Comparison of ENCODE assay signal across 24 cellular contexts in the genomic region with DNA sequence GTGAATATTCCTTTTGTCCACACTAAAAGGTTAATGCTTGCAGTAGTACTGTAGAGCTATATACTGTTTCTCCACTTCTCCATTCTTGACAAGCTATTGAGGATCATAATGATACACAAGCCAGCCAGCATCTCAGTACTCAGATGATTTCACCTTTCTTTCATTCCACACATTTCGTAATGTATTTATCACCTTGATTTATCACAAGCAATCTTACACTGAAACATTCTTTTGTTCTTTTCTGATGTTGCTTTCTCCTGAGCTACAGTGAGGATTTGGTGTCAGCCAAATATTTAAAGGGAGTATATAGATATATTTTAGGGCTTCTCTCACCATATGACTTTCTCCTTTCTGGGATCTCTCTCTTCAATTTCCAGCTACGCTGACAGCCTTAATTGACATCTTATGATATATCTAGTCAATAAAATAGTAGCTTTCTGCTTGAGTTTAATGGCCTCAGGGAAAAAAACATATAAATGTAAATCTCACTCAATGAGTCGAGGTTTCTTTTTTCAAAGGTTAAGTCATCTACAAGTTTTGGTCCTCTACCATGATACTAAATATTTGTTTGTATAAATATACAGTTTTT.
"Had no signal": no experiment of that assay in that cellular context is flagged by ENCODE, and none has a peak within 500 bp of the region (broad histone marks: within the 10 kb centered on the region; RNA-seq: fewer than 3 reads in every experiment).

No MANE protein-coding gene starts in this region.

- H2AFZ ChIP-seq: hepatocyte, neural progenitor cell, parathyroid adenoma had no signal

- H3K79me2 ChIP-seq: hepatocyte, parathyroid adenoma had no signal

- H3K4me1 ChIP-seq: heart right ventricle, left ventricle myocardium inferior, neural progenitor cell, parathyroid adenoma, psoas muscle, right atrium auricular region, right lobe of liver, stomach, testis, thyroid gland, transverse colon, upper lobe of right lung, uterus had no signal

- H3K36me3 ChIP-seq: heart right ventricle, left ventricle myocardium inferior, neural progenitor cell, neutrophil, right atrium auricular region, right lobe of liver, stomach, thyroid gland, transverse colon, upper lobe of right lung, uterus had no signal

- ATAC-seq: heart right ventricle; naive thymus-derived CD8-positive, alpha-beta T cell; psoas muscle; right lobe of liver; stimulated activated naive B cell treated with anti-CD40 and anti-IgM and Interleukin-4, amounts not matched to agents 10 μg/mL and 1 μg/mL and 100 μg/mL, for 72 hours; stimulated activated naive CD8-positive, alpha-beta T cell treated with anti-CD3 and anti-CD28 coated beads, Interleukin-15, Interleukin-2, amounts not matched to agents 100 U/mL and 50 U/mL, for 24 hours; upper lobe of right lung had no signal

- DNase-seq: heart right ventricle; islet precursor cell; left ventricle myocardium inferior; naive thymus-derived CD8-positive, alpha-beta T cell; occipital lobe; psoas muscle; right lobe of liver; stimulated activated CD4-positive, alpha-beta T cell treated with anti-CD3 and anti-CD28 coated beads, Interleukin-2, amount 100 ng/mL, for 24 hours; stimulated activated CD4-positive, alpha-beta T cell treated with anti-CD3 and anti-CD28 coated beads, Interleukin-4, amount 100 ng/mL, for 1 hour; stimulated activated naive B cell treated with anti-CD40 and anti-IgM and Interleukin-4, amounts not matched to agents 10 μg/mL and 1 μg/mL and 100 μg/mL, for 72 hours; stimulated activated naive CD8-positive, alpha-beta T cell treated with anti-CD3 and anti-CD28 coated beads, Interleukin-15, Interleukin-2, amounts not matched to agents 100 U/mL and 50 U/mL, for 24 hours; stomach; testis; thyroid gland; transverse colon; upper lobe of right lung; uterus had no signal

- H3K9ac ChIP-seq: neural progenitor cell, parathyroid adenoma had no signal

- H3K4me3 ChIP-seq: heart right ventricle, hepatocyte, left ventricle myocardium inferior, lung, neural progenitor cell, psoas muscle, right atrium auricular region, right lobe of liver, smooth muscle cell, stomach, testis, thyroid gland, transverse colon, upper lobe of right lung, uterus had no signal

- H3K27me3 ChIP-seq: heart right ventricle, hepatocyte, neural progenitor cell, neutrophil, right atrium auricular region, right lobe of liver, stomach, testis, thyroid gland, transverse colon, upper lobe of right lung, uterus had no signal

- H3K4me2 ChIP-seq: hepatocyte, neural progenitor cell, smooth muscle cell had no signal

- H3K9me3 ChIP-seq: left ventricle myocardium inferior, neutrophil, psoas muscle, right atrium auricular region, right lobe of liver, testis, thyroid gland, transverse colon, upper lobe of right lung, uterus had no signal

- H3K27ac ChIP-seq: heart right ventricle, hepatocyte, left ventricle myocardium inferior, neural progenitor cell, neutrophil, parathyroid adenoma, psoas muscle, right atrium auricular region, right lobe of liver, stomach, testis, thyroid gland, transverse colon, upper lobe of right lung, uterus had no signal
